27 cellular contexts compared by ENCODE assay signal in genomic region chr5:158686240-158686639, GRCh38.
"Had no signal": no experiment of that assay in that cellular context is flagged by ENCODE, and none has a peak within 500 bp of the region (broad histone marks: within the 10 kb centered on the region; RNA-seq: fewer than 3 reads in every experiment).

No MANE protein-coding gene starts in this region.

- H3K27me3 Mint-ChIP-seq: stimulated activated naive B cell treated with anti-CD40 and anti-IgM and Interleukin-4, amounts not matched to agents 10 μg/mL and 1 μg/mL and 100 μg/mL, for 72 hours; stimulated activated naive CD8-positive, alpha-beta T cell treated with anti-CD3 and anti-CD28 coated beads, Interleukin-15, Interleukin-2, amounts not matched to agents 100 ng/mL and 50 ng/mL, for 24 hours had no signal

- H3K9me3 ChIP-seq: ovary, psoas muscle, right lobe of liver, sigmoid colon, stomach, thoracic aorta, thyroid gland, tibial nerve, upper lobe of left lung, vagina had no signal

- DNase-seq: occipital lobe; ovary; posterior cingulate gyrus; psoas muscle; right cardiac atrium; right lobe of liver; sigmoid colon; small intestine; stimulated activated CD4-positive, alpha-beta T cell treated with anti-CD3 and anti-CD28 coated beads, Interleukin-15, amount 100 ng/mL, for 24 hours; stimulated activated CD4-positive, alpha-beta T cell treated with anti-CD3 and anti-CD28 coated beads, Interleukin-2, amount 100 ng/mL, for 24 hours; stimulated activated CD4-positive, alpha-beta T cell treated with anti-CD3 and anti-CD28 coated beads, Interleukin-2, amount 100 ng/mL, for 48 hours; stimulated activated CD4-positive, alpha-beta T cell treated with anti-CD3 and anti-CD28 coated beads, Interleukin-4, amount 100 ng/mL, for 24 hours; stimulated activated naive B cell treated with anti-CD40 and anti-IgM and Interleukin-4, amounts not matched to agents 10 μg/mL and 1 μg/mL and 100 μg/mL, for 72 hours; stimulated activated naive CD4-positive, alpha-beta T cell treated with Interleukin-2 at 50 U/mL for 16 hours; stomach; thyroid gland; trophoblast cell; upper lobe of left lung had no signal

- H3K4me1 ChIP-seq: neural progenitor cell, parathyroid adenoma, psoas muscle, right lobe of liver, sigmoid colon, stomach, thyroid gland, tibial nerve, upper lobe of left lung, vagina had no signal

- H3K27me3 ChIP-seq: neural progenitor cell, ovary, right lobe of liver, sigmoid colon, stomach, thyroid gland, tibial nerve, upper lobe of left lung, vagina had no signal

- H3K36me3 ChIP-seq: neural progenitor cell, ovary, right lobe of liver, sigmoid colon, stomach, thoracic aorta, thyroid gland, tibial nerve, upper lobe of left lung, vagina had no signal

- H3K4me3 Mint-ChIP-seq: nephron; neural progenitor cell; stimulated activated effector memory CD8-positive, alpha-beta T cell treated with anti-CD3 and anti-CD28 coated beads, Interleukin-12 subunit alpha, Interleukin-12 subunit beta, amount 100 ng/mL, for 72 hours; stimulated activated naive B cell treated with anti-CD40 and anti-IgM and Interleukin-4, amounts not matched to agents 10 μg/mL and 1 μg/mL and 100 μg/mL, for 72 hours; stimulated activated naive CD8-positive, alpha-beta T cell treated with anti-CD3 and anti-CD28 coated beads, Interleukin-15, Interleukin-2, amounts not matched to agents 100 ng/mL and 50 ng/mL, for 24 hours had no signal

- ATAC-seq: psoas muscle; right cardiac atrium; right lobe of liver; stimulated activated effector memory CD8-positive, alpha-beta T cell treated with anti-CD3 and anti-CD28 coated beads, Interleukin-12 subunit alpha, Interleukin-12 subunit beta, amount 100 ng/mL, for 72 hours; stimulated activated naive B cell treated with anti-CD40 and anti-IgM and Interleukin-4, amounts not matched to agents 10 μg/mL and 1 μg/mL and 100 μg/mL, for 72 hours had no signal

- H3K27ac ChIP-seq: neural progenitor cell, ovary, parathyroid adenoma, psoas muscle, right lobe of liver, sigmoid colon, stomach, thoracic aorta, thyroid gland, tibial nerve, upper lobe of left lung, vagina had no signal

- H3K9me3 Mint-ChIP-seq: nephron; neural progenitor cell; stimulated activated effector memory CD8-positive, alpha-beta T cell treated with anti-CD3 and anti-CD28 coated beads, Interleukin-12 subunit alpha, Interleukin-12 subunit beta, amount 100 ng/mL, for 72 hours; stimulated activated naive B cell treated with anti-CD40 and anti-IgM and Interleukin-4, amounts not matched to agents 10 μg/mL and 1 μg/mL and 100 μg/mL, for 72 hours; stimulated activated naive CD8-positive, alpha-beta T cell treated with anti-CD3 and anti-CD28 coated beads, Interleukin-15, Interleukin-2, amounts not matched to agents 100 ng/mL and 50 ng/mL, for 24 hours had no signal

- H3K4me3 ChIP-seq: neural progenitor cell, ovary, psoas muscle, right lobe of liver, sigmoid colon, stomach, thoracic aorta, thyroid gland, tibial nerve, upper lobe of left lung, vagina had no signal

- H3K36me3 Mint-ChIP-seq: neural progenitor cell; stimulated activated effector memory CD8-positive, alpha-beta T cell treated with anti-CD3 and anti-CD28 coated beads, Interleukin-12 subunit alpha, Interleukin-12 subunit beta, amount 100 ng/mL, for 72 hours; stimulated activated naive B cell treated with anti-CD40 and anti-IgM and Interleukin-4, amounts not matched to agents 10 μg/mL and 1 μg/mL and 100 μg/mL, for 72 hours had no signal

- H3K4me1 Mint-ChIP-seq: neural progenitor cell; stimulated activated effector memory CD8-positive, alpha-beta T cell treated with anti-CD3 and anti-CD28 coated beads, Interleukin-12 subunit alpha, Interleukin-12 subunit beta, amount 100 ng/mL, for 72 hours had no signal

- H3K27ac Mint-ChIP-seq: nephron; neural progenitor cell; progenitor cell of endocrine pancreas; stimulated activated effector memory CD8-positive, alpha-beta T cell treated with anti-CD3 and anti-CD28 coated beads, Interleukin-12 subunit alpha, Interleukin-12 subunit beta, amount 100 ng/mL, for 72 hours; stimulated activated naive B cell treated with anti-CD40 and anti-IgM and Interleukin-4, amounts not matched to agents 10 μg/mL and 1 μg/mL and 100 μg/mL, for 72 hours; stimulated activated naive CD8-positive, alpha-beta T cell treated with anti-CD3 and anti-CD28 coated beads, Interleukin-15, Interleukin-2, amounts not matched to agents 100 ng/mL and 50 ng/mL, for 24 hours had no signal
